1 cellular context compared by ENCODE assay signal in the genomic region with DNA sequence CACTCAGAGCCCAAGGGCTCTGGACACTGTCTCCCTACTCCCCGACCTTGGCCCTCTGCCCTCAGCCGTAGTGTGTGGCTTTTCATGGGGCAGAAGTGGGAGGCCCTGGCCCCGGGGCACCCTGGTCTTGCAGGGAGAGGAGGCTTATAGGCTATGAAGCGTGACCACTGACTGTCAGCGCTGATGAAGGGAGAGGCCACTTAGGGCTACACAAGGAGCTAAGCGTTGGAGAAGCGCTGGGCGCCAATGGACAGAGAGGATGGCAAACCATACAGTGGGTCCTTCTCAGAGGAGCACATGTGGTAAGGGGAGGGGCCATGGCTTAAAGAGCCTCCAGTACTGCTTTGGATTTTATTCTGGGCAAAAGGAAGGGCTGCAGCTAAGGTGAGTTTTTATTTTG.
TF ChIP-seq lines count a peak whose summit lies in the region.

No MANE protein-coding gene starts in this region.

TF ChIP-seq in HepG2, 621 proteins besides CTCF, POLR2A, EP300 and RAD21:
- TF ChIP-seq SSRP1 (CRISPR knock-in tag; IDR thresholded peaks at IDR 0.05), result no peak
- TF ChIP-seq, protein P1, sequence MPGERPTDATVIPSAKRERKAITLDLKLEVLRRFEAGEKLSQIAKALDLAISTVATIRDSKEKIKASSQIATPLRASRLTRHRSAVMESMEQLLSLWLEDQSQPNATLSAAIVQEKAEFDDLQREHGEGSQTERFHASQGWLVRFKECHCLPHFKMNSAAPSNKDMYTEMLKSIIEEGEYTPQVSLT (CRISPR knock-in tag; IDR thresholded peaks at IDR 0.05; ENCODE audit: borderline replicate concordance, low read depth), result no peak
- TF ChIP-seq BRD4 (CRISPR knock-in tag; IDR thresholded peaks at IDR 0.05), result no peak
- TF ChIP-seq ZNF292 (CRISPR knock-in tag; IDR thresholded peaks at IDR 0.05; ENCODE audit: borderline replicate concordance, low read depth), result no peak
- TF ChIP-seq, protein P2, sequence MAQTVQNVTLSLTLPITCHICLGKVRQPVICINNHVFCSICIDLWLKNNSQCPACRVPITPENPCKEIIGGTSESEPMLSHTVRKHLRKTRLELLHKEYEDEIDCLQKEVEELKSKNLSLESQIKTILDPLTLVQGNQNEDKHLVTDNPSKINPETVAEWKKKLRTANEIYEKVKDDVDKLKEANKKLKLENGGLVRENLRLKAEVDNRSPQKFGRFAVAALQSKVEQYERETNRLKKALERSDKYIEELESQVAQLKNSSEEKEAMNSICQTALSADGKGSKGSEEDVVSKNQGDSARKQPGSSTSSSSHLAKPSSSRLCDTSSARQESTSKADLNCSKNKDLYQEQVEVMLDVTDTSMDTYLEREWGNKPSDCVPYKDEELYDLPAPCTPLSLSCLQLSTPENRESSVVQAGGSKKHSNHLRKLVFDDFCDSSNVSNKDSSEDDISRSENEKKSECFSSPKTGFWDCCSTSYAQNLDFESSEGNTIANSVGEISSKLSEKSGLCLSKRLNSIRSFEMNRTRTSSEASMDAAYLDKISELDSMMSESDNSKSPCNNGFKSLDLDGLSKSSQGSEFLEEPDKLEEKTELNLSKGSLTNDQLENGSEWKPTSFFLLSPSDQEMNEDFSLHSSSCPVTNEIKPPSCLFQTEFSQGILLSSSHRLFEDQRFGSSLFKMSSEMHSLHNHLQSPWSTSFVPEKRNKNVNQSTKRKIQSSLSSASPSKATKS (CRISPR knock-in tag; IDR thresholded peaks at IDR 0.05), result no peak
- TF ChIP-seq ISL2 (CRISPR knock-in tag; IDR thresholded peaks at IDR 0.05), result no peak
- TF ChIP-seq, protein P3, sequence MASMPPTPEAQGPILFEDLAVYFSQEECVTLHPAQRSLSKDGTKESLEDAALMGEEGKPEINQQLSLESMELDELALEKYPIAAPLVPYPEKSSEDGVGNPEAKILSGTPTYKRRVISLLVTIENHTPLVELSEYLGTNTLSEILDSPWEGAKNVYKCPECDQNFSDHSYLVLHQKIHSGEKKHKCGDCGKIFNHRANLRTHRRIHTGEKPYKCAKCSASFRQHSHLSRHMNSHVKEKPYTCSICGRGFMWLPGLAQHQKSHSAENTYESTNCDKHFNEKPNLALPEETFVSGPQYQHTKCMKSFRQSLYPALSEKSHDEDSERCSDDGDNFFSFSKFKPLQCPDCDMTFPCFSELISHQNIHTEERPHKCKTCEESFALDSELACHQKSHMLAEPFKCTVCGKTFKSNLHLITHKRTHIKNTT (CRISPR knock-in tag; IDR thresholded peaks at IDR 0.05), result no peak
